22 cellular contexts compared by ENCODE assay signal in the genomic region with DNA sequence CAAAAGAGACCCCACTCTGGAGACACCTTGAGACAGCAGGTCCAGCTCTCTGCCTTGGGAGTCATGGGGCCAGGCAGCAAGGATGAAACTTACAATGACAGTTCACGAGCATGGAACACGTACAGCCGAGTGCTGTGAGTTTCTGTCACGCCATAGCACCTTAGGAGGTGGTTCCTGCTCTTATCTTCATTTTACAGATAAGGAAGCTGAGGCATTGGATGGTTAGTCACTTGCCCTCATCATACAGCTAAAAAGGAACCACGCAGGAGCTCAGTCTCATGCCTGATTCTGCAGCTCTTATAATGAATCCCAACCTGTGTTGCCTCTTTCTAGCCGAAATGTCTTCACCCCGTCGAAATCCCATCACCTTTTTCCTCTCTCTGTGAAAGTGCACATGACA. TPM values are rescaled to one million over a fixed set of nuclear protein-coding genes. Genes with fewer than 3 reads are reported as not detected.
DNase-seq lines count a peak whose midpoint lies in the region; ATAC-seq, FAIRE-seq and TF ChIP-seq lines count a peak whose summit lies in the region.
"Had no signal": no experiment of that assay in that cellular context is flagged by ENCODE, and none has a peak within 500 bp of the region (broad histone marks: within the 10 kb centered on the region; RNA-seq: fewer than 3 reads in every experiment).

No MANE protein-coding gene starts in this region.

- no peak overlapping the region for H3K4me3 ChIP-seq in BLaER1 treated with 17β-estradiol and CSF1 and Interleukin-3, amounts not matched to agents 10 nM and 100 nM
- no peak overlapping the region for H3K4me3 ChIP-seq in OCI-LY1 (ENCODE audit: low read depth, low read length, poor library complexity, severe bottlenecking)
- H3K4me3 ChIP-seq in GM12878: no peak overlapping the region
- H3K4me3 ChIP-seq in trophoblast cell (ENCODE audit: low read depth, low read length): no peak overlapping the region
- H3K4me3 ChIP-seq: GM23338, HAP-1, SJCRH30 had no signal

- no peak overlapping the region for H3K14ac ChIP-seq in trophoblast cell (ENCODE audit: low read length)

- H3F3A ChIP-seq in OCI-LY1 (ENCODE audit: insufficient read depth, low read length): no peaks in the 10 kb centered on the region

- H3K27me3 ChIP-seq in BLaER1 treated with 17β-estradiol and CSF1 and Interleukin-3, amounts not matched to agents 10 nM and 100 nM: no peaks in the 10 kb centered on the region
- H3K27me3 ChIP-seq in OCI-LY1 (ENCODE audit: insufficient read depth, low read length) (no peaks in the 10 kb centered on the region), GM12878 (replicated peaks in 1 of 2; ENCODE audit: control insufficient read depth in 2 of 2, insufficient read depth in 2 of 2, low read length in 1 of 2) (peaks cover 0 to 6% of the 10 kb centered on the region in 2 experiments; a peak in 1 of 4 replicates), trophoblast cell (ENCODE audit: insufficient read depth, low read length) (no peaks in the 10 kb centered on the region)
- H3K27me3 ChIP-seq: SJCRH30 had no signal

- FAIRE-seq in GM12878 (lab: Jason Lieb, UNC): no peak
- no peak for FAIRE-seq in HTR-8/SVneo (lab: Jason Lieb, UNC)
- FAIRE-seq: A204.1 had no signal

- no peak overlapping the region for H3K23ac ChIP-seq in trophoblast cell (ENCODE audit: low read length)

- H3K18ac ChIP-seq in trophoblast cell (ENCODE audit: low read length): no peak overlapping the region

- peaks cover 0 to 19% (median 0%) of the 10 kb centered on the region in 11 experiments; a peak in 3 of 22 replicates for H3K36me3 ChIP-seq in BLaER1 treated with 17β-estradiol and CSF1 and Interleukin-3, amounts not matched to agents 10 nM and 100 nM
- H3K36me3 ChIP-seq in OCI-LY1 (ENCODE audit: insufficient read depth, low read length) (no peaks in the 10 kb centered on the region), GM12878 (ENCODE audit: control insufficient read depth in 2 of 2, insufficient read depth in 2 of 2, low read length in 1 of 2) (no peaks in the 10 kb centered on the region), trophoblast cell (ENCODE audit: control insufficient read depth in 1 of 2, insufficient read depth in 2 of 2, low read length in 2 of 2) (no peaks in the 10 kb centered on the region)
- H3K36me3 ChIP-seq: HAP-1, SJCRH30 had no signal

- no peak for DNase-seq in GM12878 (ENCODE audit: low read depth, low spot score)
- DNase-seq in trophoblast cell: peak; percentile 87 to 89
- DNase-seq in SHP77 treated with DMSO at 0.1 percent for 48 hours (lab: John Stamatoyannopoulos, UW): no peak
- no peak for DNase-seq in putamen (ENCODE audit: low spot score)
- DNase-seq in HTR-8/SVneo (ENCODE audit: insufficient read length, low spot score): no peak
- DNase-seq: EL, Kasumi-1, MM.1S, NCI-H1048, NCI-H1417 treated with DMSO at 0.1 percent for 48 hours, NCI-H187 treated with DMSO at 0.1 percent for 48 hours, NCI-H2107, NCI-H526 treated with DMSO at 0.1 percent for 48 hours, PC-3, RPMI8226, SJCRH30 had no signal

- H3K27ac ChIP-seq in BLaER1 treated with 17β-estradiol and CSF1 and Interleukin-3, amounts not matched to agents 10 nM and 100 nM: peak overlapping the region in 2 of 11 experiments; percentile 44 to 58; a peak in 3 of 22 replicates
- H3K27ac ChIP-seq in OCI-LY1 (ENCODE audit: low read depth, low read length, poor library complexity, severe bottlenecking): peak overlapping the region; percentile 76
- no peak overlapping the region; the same call in 1 of the 2 replicates for H3K27ac ChIP-seq in GM12878 (ENCODE audit: control insufficient read depth, insufficient read depth)
- H3K27ac ChIP-seq in trophoblast cell (ENCODE audit: low read depth, low read length): no peak overlapping the region
- H3K27ac ChIP-seq: SJCRH30 had no signal

- no TSS peak for BruUV-seq in GM12878 (replicated peaks; lab: Mats Ljungman, UMichigan)

- TF ChIP-seq RAD21 in GM12878 (IDR thresholded peaks at IDR 0.05; ENCODE audit: insufficient read depth, low read depth, low read length): no peak

- 54% methylated on average over 8 of the region's 8 CpGs for WGBS in GM12878 (ENCODE audit: insufficient coverage, insufficient replicate concordance, low lambda C conversion rate, missing lambda C conversion rate)
- WGBS in trophoblast cell (ENCODE audit: extremely low coverage, insufficient coverage, insufficient read length): no CpG with 5 or more reads among the region's 8 CpGs

- RAD21 ChIA-PET in GM12878 (lab: Charles Lee; ENCODE audit: unreplicated experiment): interaction anchor here (0.9 to 2.3 kb wide), 3 partner anchors 15 to 20 kb away, joined by 3 to 9 read pairs (median 4); no protein-coding TSS in a partner anchor

- H2AFZ ChIP-seq in OCI-LY1 (ENCODE audit: low read length): no peak overlapping the region
- H2AFZ ChIP-seq in GM12878 (ENCODE audit: control insufficient read depth, low read depth, low read length): peak overlapping the region; percentile 31
- no peak overlapping the region for H2AFZ ChIP-seq in trophoblast cell (ENCODE audit: insufficient read depth, low read length, poor library complexity)
- H2AFZ ChIP-seq: GM23338 had no signal

- no peak overlapping the region for H3K4ac ChIP-seq in trophoblast cell (ENCODE audit: low read depth, low read length)

- peak overlapping the region in 10 of 11 experiments; percentile 66 to 90 (median 82); a peak in 20 of 22 replicates for H3K4me2 ChIP-seq in BLaER1 treated with 17β-estradiol and CSF1 and Interleukin-3, amounts not matched to agents 10 nM and 100 nM
- no peak overlapping the region for H3K4me2 ChIP-seq in OCI-LY1 (ENCODE audit: low read length)
- no peak overlapping the region for H3K4me2 ChIP-seq in GM12878 (ENCODE audit: control insufficient read depth, insufficient read depth)
- H3K4me2 ChIP-seq in trophoblast cell (ENCODE audit: low read length): no peak overlapping the region
- H3K4me2 ChIP-seq: GM23338 had no signal

- no peak overlapping the region for H4K91ac ChIP-seq in trophoblast cell (ENCODE audit: low read depth, low read length)

- in situ Hi-C loops in GM12878 (cut with MboI): no loop called here

- H4K12ac ChIP-seq in trophoblast cell (ENCODE audit: low read depth, low read length): no peak overlapping the region

- no peak for TF ChIP-seq EP300 in GM12878 (IDR thresholded peaks at IDR 0.05; ENCODE audit: borderline replicate concordance in 1 of 2, control insufficient read depth in 1 of 2, low read depth in 2 of 2, low read length in 2 of 2)

- H3K79me2 ChIP-seq in OCI-LY1 (ENCODE audit: insufficient read depth, low read length) (no peaks in the 10 kb centered on the region), GM12878 (ENCODE audit: control insufficient read depth, insufficient read depth, low read length) (no peaks in the 10 kb centered on the region), trophoblast cell (ENCODE audit: control insufficient read depth, insufficient read depth, low read length, poor library complexity) (no peaks in the 10 kb centered on the region)

- POLR2A ChIA-PET in GM12878 (lab: Charles Lee): interaction anchor here (1.9 kb wide), 1 partner anchor 13 kb away, joined by 9 read pairs; no protein-coding TSS in a partner anchor

- peaks cover 0 to 35% (median 12%) of the 10 kb centered on the region in 11 experiments; a peak in 13 of 22 replicates for H4K20me1 ChIP-seq in BLaER1 treated with 17β-estradiol and CSF1 and Interleukin-3, amounts not matched to agents 10 nM and 100 nM
- H4K20me1 ChIP-seq in OCI-LY1 (ENCODE audit: insufficient read depth, low read length) (no peaks in the 10 kb centered on the region), GM12878 (ENCODE audit: control insufficient read depth, insufficient read depth) (no peaks in the 10 kb centered on the region)

- peak overlapping the region in 1 of 11 experiments; percentile 62; a peak in 2 of 22 replicates for H3K9ac ChIP-seq in BLaER1 treated with 17β-estradiol and CSF1 and Interleukin-3, amounts not matched to agents 10 nM and 100 nM
- no peak overlapping the region for H3K9ac ChIP-seq in OCI-LY1 (ENCODE audit: low read length)
- H3K9ac ChIP-seq in GM12878 (ENCODE audit: control insufficient read depth, insufficient read depth, low read length): no peak overlapping the region
- no peak overlapping the region for H3K9ac ChIP-seq in trophoblast cell (ENCODE audit: low read length)

- intact Hi-C loops in GM12878 (cut with micrococcal nuclease; ENCODE audit: unreplicated experiment): no loop called here

- peak; percentile 27 for ATAC-seq in GM12878
- ATAC-seq in HG03442 (IDR thresholded peaks at IDR 0.05; ENCODE audit: unreplicated experiment): no peak
- ATAC-seq: GM23338, PC-3 had no signal

- no peak overlapping the region for H2BK12ac ChIP-seq in trophoblast cell (ENCODE audit: low read length)

- TF ChIP-seq CTCF in OCI-LY1 (IDR thresholded peaks at IDR 0.05; ENCODE audit: low read length) (no peak), GM12878 (IDR thresholded peaks at IDR 0.05 in 2 of 3, conservative IDR thresholded peaks at IDR 0.05 in 1 of 3; ENCODE audit: control insufficient read depth in 2 of 3, extremely low read depth in 1 of 3, insufficient read depth in 1 of 3, low read depth in 3 of 3, low read length in 3 of 3) (no peak)

- CTCF ChIA-PET in GM12878 (lab: Yijun Ruan, JAX): interaction anchor here (0.8 to 2.4 kb wide), 3 partner anchors 14 to 20 kb away, joined by 4 to 12 read pairs (median 6); no protein-coding TSS in a partner anchor

- no peak for TF ChIP-seq POLR2A in GM12878 (IDR thresholded peaks at IDR 0.05; ENCODE audit: low read depth, low read length)

- no peak overlapping the region for H2BK5ac ChIP-seq in trophoblast cell (ENCODE audit: low read depth, low read length, poor library complexity)

- H4K8ac ChIP-seq in trophoblast cell (ENCODE audit: low read depth, low read length): no peak overlapping the region

- H2AK5ac ChIP-seq in trophoblast cell (ENCODE audit: low read length): no peak overlapping the region

- no peaks in the 10 kb centered on the region; a peak in 1 of 22 replicates for H3K9me3 ChIP-seq in BLaER1 treated with 17β-estradiol and CSF1 and Interleukin-3, amounts not matched to agents 10 nM and 100 nM (replicated peaks in 1 of 11)
- no peaks in the 10 kb centered on the region for H3K9me3 ChIP-seq in OCI-LY1 (ENCODE audit: low read length)
- no peaks in the 10 kb centered on the region for H3K9me3 ChIP-seq in GM12878 (replicated peaks; ENCODE audit: control insufficient read depth, insufficient read depth, low read length)
- H3K9me3 ChIP-seq in trophoblast cell (ENCODE audit: insufficient read depth, low read depth, low read length): no peaks in the 10 kb centered on the region
- H3K9me3 ChIP-seq: HAP-1, SJCRH30 had no signal

- no peak overlapping the region for H2BK120ac ChIP-seq in trophoblast cell (ENCODE audit: insufficient read depth, low read length, poor library complexity)

- no peaks in the 10 kb centered on the region for H3K79me1 ChIP-seq in trophoblast cell (ENCODE audit: low read length)

- SMC1A ChIA-PET in GM12878 (lab: Charles Lee; ENCODE audit: uncharacterized antibody, unreplicated experiment): interaction anchor here (0.9 to 1.9 kb wide), 6 partner anchors 14 to 822 kb away, joined by 3 to 6 read pairs (median 4); no protein-coding TSS in a partner anchor

- H3K4me1 ChIP-seq in BLaER1 treated with 17β-estradiol and CSF1 and Interleukin-3, amounts not matched to agents 10 nM and 100 nM: peaks cover 16 to 51% (median 32%) of the 10 kb centered on the region in 10 experiments
- H3K4me1 ChIP-seq in OCI-LY1 (ENCODE audit: insufficient read depth, low read length, severe bottlenecking) (peaks cover 25% of the 10 kb centered on the region), GM12878 (ENCODE audit: control insufficient read depth, insufficient read depth, low read length) (peaks cover 7% of the 10 kb centered on the region), trophoblast cell (ENCODE audit: control insufficient read depth in 1 of 2, insufficient read depth in 2 of 2, low read length in 2 of 2) (peaks cover 3 to 4% of the 10 kb centered on the region in 2 experiments)
- H3K4me1 ChIP-seq: HAP-1, SJCRH30 had no signal

- H3K9me2 ChIP-seq in OCI-LY1 (ENCODE audit: low read depth, low read length): no peaks in the 10 kb centered on the region

RNA-seq across cellular contexts. Expression of gene C14orf132, which starts 39.9 kb away (rescaled TPM):
- total RNA-seq in GM12878 (2013; cell fraction: nucleolus; rRNA removed): 0.24 and 0.42 TPM in 2 replicates
- total RNA-seq in GM12878 (2014; rRNA removed) (under 0.01 TPM in 1 of 2 replicates, not detected in the other), GM12878 (2014; rRNA removed; fragmentation: Illumina TruSeq; extraction: Trizol) (under 0.01 TPM in 1 of 2 replicates, not detected in the other), GM12878 (2021) (0.05 and 0.19 TPM in 2 replicates)
- polyA plus RNA-seq in GM12878 (2011; ENCODE audit: low read depth): 0.09 TPM
- polyA plus RNA-seq in GM12878 (2011; rRNA removed) (1.1 and 1.2 TPM in 2 replicates), GM12878 (2014; fragmentation: Illumina TruSeq; extraction: Trizol) (0.01 TPM in 1 of 2 replicates, not detected in the other), GM12878 (2014; fragmentation: Nextera tagmentation; extraction: Ambion mirVana) (not detected), GM12878 (2014; rRNA removed) (0.01 TPM in 1 of 2 replicates, not detected in the other), GM12878 (2016; fragmentation: Nextera tagmentation; extraction: Ambion mirVana) (under 1 TPM; 0.09 to 0.12 TPM)
- polyA plus RNA-seq in GM12878 (2011; cell fraction: cytosol; rRNA removed): 0.90 and 0.93 TPM in 2 replicates
- 0.92 and 1.4 TPM in 2 replicates for polyA plus RNA-seq in GM12878 (2011; cell fraction: nucleus; rRNA removed)
- 0.59 and 0.61 TPM in 2 replicates for polyA plus RNA-seq in GM12878 (2012)
- 1.4 and 1.8 TPM in 2 replicates for polyA minus RNA-seq in GM12878 (2011; rRNA and poly(A)+ RNA removed)
- polyA minus RNA-seq in GM12878 (2011; cell fraction: cytosol; rRNA and poly(A)+ RNA removed): 0.27 and 0.73 TPM in 2 replicates
- 0.36 and 0.67 TPM in 2 replicates for polyA minus RNA-seq in GM12878 (2011; cell fraction: nucleus; rRNA and poly(A)+ RNA removed)
- 6.3 and 6.4 TPM in 2 replicates for polyA plus RNA-seq in trophoblast cell (2013)
- total RNA-seq: PC-3, SJCRH30 had no signal

Comparison
In these comparisons a context has a peak if more than half of its experiments do, and no peak if none do; other contexts are left out.
1. H3K4me2 ChIP-seq: peak in BLaER1 treated with 17β-estradiol and CSF1 and Interleukin-3, amounts not matched to agents 10 nM and 100 nM (10 of 11); none in OCI-LY1 (single experiment), GM12878 (single experiment) and trophoblast cell (single experiment).
2. DNase-seq: peak in trophoblast cell (2 of 2); none in GM12878 (single experiment), SHP77 treated with DMSO at 0.1 percent for 48 hours (single experiment), putamen (single experiment) and HTR-8/SVneo (single experiment).